8 cellular contexts compared by ENCODE assay signal in the genomic region with DNA sequence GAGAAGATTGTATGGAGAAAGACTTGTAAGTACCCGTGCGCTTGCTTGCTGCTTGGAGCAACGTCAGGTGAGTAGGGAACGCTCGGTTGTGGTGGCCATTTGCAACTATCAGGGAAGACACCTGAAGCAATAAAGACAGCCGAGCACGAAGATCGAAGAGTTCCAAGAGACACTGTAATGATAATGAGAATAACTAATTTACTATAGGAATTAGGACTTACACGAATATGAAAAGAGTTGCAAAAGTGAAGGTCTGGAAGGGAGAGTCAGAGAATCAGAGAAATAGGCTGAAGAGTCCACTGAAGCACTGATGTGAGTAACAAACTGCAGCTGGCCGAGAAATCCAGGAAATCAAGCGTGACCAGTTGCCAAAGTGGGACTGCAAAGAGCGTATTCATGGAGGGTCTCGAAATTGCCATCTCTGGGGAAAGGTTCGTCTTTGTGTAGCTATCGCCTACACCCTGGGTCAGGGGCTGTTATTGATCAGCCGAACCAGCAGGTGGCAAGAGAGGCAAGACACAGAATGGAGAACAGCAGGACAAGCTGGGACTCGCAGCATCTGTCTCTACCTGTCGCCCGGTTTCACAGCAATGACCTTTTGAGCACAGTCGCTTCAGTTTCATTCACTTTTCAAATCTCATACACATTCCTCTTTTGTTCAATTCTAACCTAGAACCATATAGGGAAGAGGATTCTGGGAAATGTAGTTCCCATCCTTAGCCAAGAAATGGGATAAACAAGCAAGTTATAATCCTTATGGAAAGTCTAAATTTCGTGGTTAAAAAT. TPM values are rescaled to one million over a fixed set of nuclear protein-coding genes. Genes with fewer than 3 reads are reported as not detected.
A peak's percentile ranks its signal among the peaks of the same experiment; 100 is the strongest.
DNase-seq lines count a peak whose midpoint lies in the region; ATAC-seq and TF ChIP-seq lines count a peak whose summit lies in the region.

No MANE protein-coding gene starts in this region.

- H3K4me2 ChIP-seq in DND-41 (ENCODE audit: insufficient read depth, low read length) (peak overlapping the region; percentile 60), PC-9 (peak overlapping the region; percentile 84)

- H3K9me2 ChIP-seq in PC-9 (ENCODE audit: insufficient read depth): no peaks in the 10 kb centered on the region

- H3K4me1 Mint-ChIP-seq in nephron: no peaks in the 10 kb centered on the region

- no peaks in the 10 kb centered on the region for H3F3A ChIP-seq in PC-9 (ENCODE audit: insufficient read depth, low read depth)

- H3K79me2 ChIP-seq in DND-41 (ENCODE audit: insufficient read depth, low read length) (no peaks in the 10 kb centered on the region), PC-9 (ENCODE audit: low read depth) (no peaks in the 10 kb centered on the region)

- TF ChIP-seq EP300 in stomach (IDR thresholded peaks at IDR 0.05): no peak

- H3K9me3 ChIP-seq in DND-41 (ENCODE audit: insufficient read depth, low read length, severe bottlenecking) (no peaks in the 10 kb centered on the region), PC-9 (ENCODE audit: insufficient read depth, low read depth) (no peaks in the 10 kb centered on the region), stomach (no peaks in the 10 kb centered on the region)

- no peaks in the 10 kb centered on the region for H3K9me3 Mint-ChIP-seq in nephron

- DNase-seq in DND-41 (peak; percentile 72), PC-9 (peak; percentile 57 to 66), activated T-helper 1 cell treated with Interleukin-2 at 50 U/mL for 16 hours (ENCODE audit: low read depth) (peak; percentile 46), fibroblast of pulmonary artery (ENCODE audit: low read depth) (peak; percentile 59), stomach (peak; percentile 72)
- DNase-seq in Jurkat, Clone E6-1 (ENCODE audit: low read depth, low spot score): peak; percentile 67

- peak overlapping the region; percentile 95 to 96 (median 95) for H3K4me3 Mint-ChIP-seq in nephron

- no TSS peak for BruUV-seq in PC-9 (replicated peaks; lab: Mats Ljungman, UMichigan)

- WGBS in stomach, 5 donors: 1 to 5% (median 3%) methylated on average over 21 of the region's 21 CpGs

- H4K20me1 ChIP-seq in DND-41 (ENCODE audit: insufficient read depth, low read length) (no peaks in the 10 kb centered on the region), PC-9 (ENCODE audit: insufficient read depth) (no peaks in the 10 kb centered on the region)

- POLR2A ChIA-PET in PC-9 (lab: Charles Lee; ENCODE audit: unreplicated experiment): interaction anchor here (0.6 kb wide), 2 partner anchors 10 to 13 kb away, joined by 3 read pairs; no protein-coding TSS in a partner anchor

- ATAC-seq in DND-41 (ENCODE audit: insufficient read depth, low read depth): peak; percentile 99
- ATAC-seq in GM21723 (IDR thresholded peaks at IDR 0.05; ENCODE audit: unreplicated experiment): peak; percentile 99

- CTCF ChIA-PET in PC-9 (lab: Charles Lee): interaction anchor here (0.6 to 2.1 kb wide), 8 partner anchors 37 to 246 kb away, joined by 3 to 18 read pairs (median 4); a partner anchor contains a TSS

- intact Hi-C loops in PC-9 (cut with micrococcal nuclease; ENCODE audit: unreplicated experiment) (loop anchor here (1.0 to 5.0 kb wide), 4 partner anchors 38 to 246 kb away; no protein-coding TSS in a partner anchor), stomach (cut with DNase I; ENCODE audit: low total_unique reads) (loop anchor here (5.0 kb wide), 1 partner anchor 169 kb away; no protein-coding TSS in a partner anchor)

- H3K27me3 ChIP-seq in DND-41 (ENCODE audit: insufficient read depth, low read length, poor library complexity) (no peaks in the 10 kb centered on the region), PC-9 (ENCODE audit: insufficient read depth, low read depth) (no peaks in the 10 kb centered on the region), stomach (no peaks in the 10 kb centered on the region)

- H3K27ac Mint-ChIP-seq in nephron: peak overlapping the region; percentile 72 to 94 (median 93)

- peak; percentile 89 for TF ChIP-seq CTCF in DND-41 (IDR thresholded peaks at IDR 0.05; ENCODE audit: borderline replicate concordance, extremely low read depth, low read length, poor library complexity, severe bottlenecking)
- TF ChIP-seq CTCF in PC-9 (conservative IDR thresholded peaks at IDR 0.05): peak; percentile 89
- TF ChIP-seq CTCF in fibroblast of pulmonary artery (IDR thresholded peaks at IDR 0.05; ENCODE audit: low read length, missing control alignments): peak; percentile 94
- TF ChIP-seq CTCF in nephron (IDR thresholded peaks at IDR 0.05; ENCODE audit: unreplicated experiment in 3 of 3): peak; percentile 90 to 95 (median 92)
- peak in 5 of 7 experiments; percentile 72 to 93 (median 83) for TF ChIP-seq CTCF in stomach (IDR thresholded peaks at IDR 0.05)

- peak overlapping the region; percentile 59 for H2AFZ ChIP-seq in DND-41 (ENCODE audit: low read depth, low read length)
- peak overlapping the region; percentile 80 for H2AFZ ChIP-seq in PC-9

- H3K4me3 ChIP-seq in DND-41 (ENCODE audit: low read depth in 1 of 2, low read length in 2 of 2): peak overlapping the region in 1 of 2 experiments; percentile 47; a peak in 2 of 4 replicates
- H3K4me3 ChIP-seq in Jurkat, Clone E6-1 (ENCODE audit: low read length): peak overlapping the region; percentile 43
- peak overlapping the region; percentile 57 for H3K4me3 ChIP-seq in PC-9
- peak overlapping the region; percentile 69 for H3K4me3 ChIP-seq in fibroblast of pulmonary artery (replicated peaks; ENCODE audit: low read depth, low read length)
- peak overlapping the region; percentile 45 to 57 (median 50) for H3K4me3 ChIP-seq in stomach

- TF ChIP-seq POLR2A in stomach (IDR thresholded peaks at IDR 0.05): no peak

- H3K27me3 Mint-ChIP-seq in nephron (ENCODE audit: low read depth): no peaks in the 10 kb centered on the region

- no peak overlapping the region for H3K9ac ChIP-seq in DND-41 (ENCODE audit: low read depth, low read length)

- H3K36me3 ChIP-seq in DND-41 (ENCODE audit: insufficient read depth, low read length) (no peaks in the 10 kb centered on the region), PC-9 (ENCODE audit: low read depth) (no peaks in the 10 kb centered on the region), stomach (no peaks in the 10 kb centered on the region)

- H3K4me1 ChIP-seq in DND-41 (ENCODE audit: insufficient read depth, low read length) (peaks cover 11% of the 10 kb centered on the region), PC-9 (replicated peaks; ENCODE audit: insufficient read depth) (peaks cover 7% of the 10 kb centered on the region), stomach (peaks cover 0 to 17% (median 10%) of the 10 kb centered on the region in 4 donors)

- no peak overlapping the region for H3K27ac ChIP-seq in DND-41 (ENCODE audit: low read length)
- H3K27ac ChIP-seq in PC-9: no peak overlapping the region
- peak overlapping the region in 3 of 5 donors; percentile 10 to 69 (median 56) for H3K27ac ChIP-seq in stomach

- H3K36me3 Mint-ChIP-seq in nephron (ENCODE audit: low read depth): no peaks in the 10 kb centered on the region

RNA-seq across cellular contexts. Expression of a gene that starts 26.2 kb away (rescaled TPM):
- polyA plus RNA-seq in Jurkat, Clone E6-1 (2012; ENCODE audit: insufficient read depth, insufficient read length): 56.7 TPM
- total RNA-seq in PC-9 (2021): 46.4 and 63.8 TPM in 2 replicates
- total RNA-seq in stomach: 100 to 1,000 TPM in 1 of 5 donors, 10 to 100 TPM in 4; 22.0 to 140 (median 54.6) TPM
- 10 to 100 TPM; 10.0 to 23.7 (median 19.4) TPM for polyA plus RNA-seq in stomach

RNA-seq across cellular contexts. Expression of a gene that starts 37.2 kb away (rescaled TPM):
- 20.5 TPM for polyA plus RNA-seq in Jurkat, Clone E6-1 (2012; ENCODE audit: insufficient read depth, insufficient read length)
- total RNA-seq in PC-9 (2021) (59.8 and 67.1 TPM in 2 replicates), stomach (100 to 1,000 TPM in 2 of 5 donors, 10 to 100 TPM in 3; 52.5 to 101 (median 67.4) TPM)
- polyA plus RNA-seq in stomach: 10 to 100 TPM in 1 of 3 donors, 1 to 10 TPM in 2; 6.8 to 16.2 (median 8.3) TPM

Comparison
In these comparisons a context has a peak if more than half of its experiments do, and no peak if none do; other contexts are left out.
1. H3K27ac ChIP-seq: peak in stomach (3 of 5); none in DND-41 (single experiment) and PC-9 (single experiment).
2. Peak in every context shown above with its lines, with median percentiles within 50 percentile points of each other: DNase-seq and CTCF ChIP-seq.